In the genomic region with DNA sequence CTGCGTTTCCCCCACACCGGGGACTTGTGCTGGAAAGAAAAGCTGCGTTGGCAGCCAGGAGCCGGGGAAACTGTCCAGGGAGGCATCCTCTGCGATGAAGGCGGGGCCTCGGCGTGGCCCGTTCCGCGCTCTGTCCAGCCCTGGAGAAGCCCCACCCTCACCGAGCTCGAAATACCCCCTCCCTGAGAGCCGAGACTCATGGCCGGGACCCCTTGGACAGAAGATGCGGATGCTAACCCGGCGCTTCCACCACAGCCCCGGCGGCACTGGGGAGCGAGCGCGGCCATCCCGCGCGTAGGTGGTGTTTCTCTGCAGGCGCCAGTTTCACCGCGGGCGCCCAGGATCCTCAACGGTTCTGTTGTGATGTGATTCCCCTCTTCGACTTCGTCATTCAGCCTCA, we compare ENCODE assay signal across 9 cellular contexts. TPM values are rescaled to one million over a fixed set of nuclear protein-coding genes. Genes with fewer than 3 reads are reported as not detected.
DNase-seq lines count a peak whose midpoint lies in the region; ATAC-seq and TF ChIP-seq lines count a peak whose summit lies in the region.
"Had no signal": no experiment of that assay in that cellular context is flagged by ENCODE, and none has a peak within 500 bp of the region (broad histone marks: within the 10 kb centered on the region; RNA-seq: fewer than 3 reads in every experiment).

No MANE protein-coding gene starts in this region.

- ATAC-seq in HG03025 (IDR thresholded peaks at IDR 0.05; ENCODE audit: low FRiP score, unreplicated experiment): no peak

- CTCF ChIA-PET in activated naive CD4-positive, alpha-beta T cell treated with anti-CD3 and anti-CD28 coated beads, Interleukin-2, amount 10 ng/mL, durations not matched to agents 7 days and 5 days (lab: Charles Lee): interaction anchor here (0.7 to 1.0 kb wide), 2 partner anchors 52 to 62 kb away, joined by 3 read pairs; no protein-coding TSS in a partner anchor

- peak; percentile 36 for DNase-seq in activated naive CD4-positive, alpha-beta T cell treated with anti-CD3 and anti-CD28 coated beads, Interleukin-2, amount 10 ng/mL, durations not matched to agents 7 days and 5 days
- DNase-seq in activated naive CD4-positive, alpha-beta T cell (lab: John Stamatoyannopoulos, UW): no peak
- DNase-seq in SJSA1 (ENCODE audit: low read depth in 1 of 2, low spot score in 2 of 2) (no peak), cerebellar cortex (ENCODE audit: low spot score) (peak; percentile 81), foreskin fibroblast (no peak), NCI-H2171 (lab: John Stamatoyannopoulos, UW) (no peak)
- DNase-seq: HCEC 1CT had no signal

- H3K4me1 ChIP-seq in SJSA1 (replicated peaks) (peaks cover 35% of the 10 kb centered on the region), skeletal muscle satellite cell (ENCODE audit: control insufficient read depth, insufficient read depth, low read length) (peaks cover 24% of the 10 kb centered on the region)

- H3K36me3 ChIP-seq in SJSA1: 0 out of 2 replicates have a peak, but pooled peaks cover 4% of the 10 kb centered on the region
- no peaks in the 10 kb centered on the region for H3K36me3 ChIP-seq in skeletal muscle satellite cell (ENCODE audit: insufficient read depth, low read length)

- H3K4me3 Mint-ChIP-seq in activated naive CD4-positive, alpha-beta T cell treated with anti-CD3 and anti-CD28 coated beads, Interleukin-2, amount 10 ng/mL, durations not matched to agents 7 days and 5 days: peak overlapping the region; percentile 54

- no peaks in the 10 kb centered on the region for H3K36me3 Mint-ChIP-seq in activated naive CD4-positive, alpha-beta T cell treated with anti-CD3 and anti-CD28 coated beads, Interleukin-2, amount 10 ng/mL, durations not matched to agents 7 days and 5 days

- H3K9me3 ChIP-seq in SJSA1 (replicated peaks) (no peaks in the 10 kb centered on the region), skeletal muscle satellite cell (replicated peaks; ENCODE audit: low read length) (no peaks in the 10 kb centered on the region)

- no peaks in the 10 kb centered on the region for H3K9me3 Mint-ChIP-seq in activated naive CD4-positive, alpha-beta T cell treated with anti-CD3 and anti-CD28 coated beads, Interleukin-2, amount 10 ng/mL, durations not matched to agents 7 days and 5 days

- peak overlapping the region; percentile 61 for H3K9ac ChIP-seq in skeletal muscle satellite cell (ENCODE audit: low read depth, low read length)

- H3K27ac ChIP-seq in SJSA1: peak overlapping the region; percentile 68

- TF ChIP-seq CTCF in foreskin fibroblast (IDR thresholded peaks at IDR 0.05; ENCODE audit: low read depth, low read length): no peak

- H3K4me3 ChIP-seq in SJSA1: no peak overlapping the region
- peak overlapping the region; percentile 61 for H3K4me3 ChIP-seq in skeletal muscle satellite cell (ENCODE audit: low read length)
- H3K4me3 ChIP-seq in foreskin fibroblast (ENCODE audit: low read depth in 1 of 2, low read length in 2 of 2): no peak overlapping the region

- peaks cover 54% of the 10 kb centered on the region for H3K4me1 Mint-ChIP-seq in activated naive CD4-positive, alpha-beta T cell treated with anti-CD3 and anti-CD28 coated beads, Interleukin-2, amount 10 ng/mL, durations not matched to agents 7 days and 5 days

- H3K4me2 ChIP-seq in skeletal muscle satellite cell (ENCODE audit: low read length): peak overlapping the region; percentile 82

- H3K27ac Mint-ChIP-seq in activated naive CD4-positive, alpha-beta T cell treated with anti-CD3 and anti-CD28 coated beads, Interleukin-2, amount 10 ng/mL, durations not matched to agents 7 days and 5 days: peak overlapping the region; percentile 99

- no peaks in the 10 kb centered on the region for H3K27me3 ChIP-seq in SJSA1 (replicated peaks)
- H3K27me3 ChIP-seq in skeletal muscle satellite cell (ENCODE audit: control insufficient read depth, insufficient read depth, low read length): peaks cover 32% of the 10 kb centered on the region

- H3K27me3 Mint-ChIP-seq in activated naive CD4-positive, alpha-beta T cell treated with anti-CD3 and anti-CD28 coated beads, Interleukin-2, amount 10 ng/mL, durations not matched to agents 7 days and 5 days: peaks cover 26% of the 10 kb centered on the region

RNA-seq across cellular contexts. Expression of gene PDE9A, which starts 31.6 kb away (rescaled TPM):
- 6.5 and 10.3 TPM in 2 replicates for total RNA-seq in SJSA1 (2014; rRNA removed; shearing (Covaris generic))
- 1.7 and 4.8 TPM in 2 replicates for total RNA-seq in skeletal muscle satellite cell (2012; rRNA removed)

Comparison
In these comparisons a context has a peak if more than half of its experiments do, and no peak if none do; other contexts are left out.
1. DNase-seq: peak in activated naive CD4-positive, alpha-beta T cell treated with anti-CD3 and anti-CD28 coated beads, Interleukin-2, amount 10 ng/mL, durations not matched to agents 7 days and 5 days (single experiment) and cerebellar cortex (single experiment); none in activated naive CD4-positive, alpha-beta T cell (0 of 4), SJSA1 (0 of 2), foreskin fibroblast (0 of 2) and NCI-H2171 (single experiment).